In genomic region chr15:68739390-68740075, GRCh38 we compare ENCODE assay signal across 18 cellular contexts.
"Had no signal": no experiment of that assay in that cellular context is flagged by ENCODE, and none has a peak within 500 bp of the region (broad histone marks: within the 10 kb centered on the region; RNA-seq: fewer than 3 reads in every experiment).

No MANE protein-coding gene starts in this region.

- H3K9me3 ChIP-seq: colonic mucosa, ovary, stomach, uterus had no signal

- H3K4me3 ChIP-seq: cardiac muscle cell, colonic mucosa, ovary, stomach, uterus had no signal

- H3K27ac ChIP-seq: cardiac muscle cell, colonic mucosa, epithelial cell of prostate, ovary, stomach, uterus had no signal

- H3K4me1 Mint-ChIP-seq: activated CD4-positive, alpha-beta T cell treated with anti-CD3 and anti-CD28 coated beads, Interleukin-2, amount 10 ng/mL, durations not matched to agents 7 days and 5 days; neural crest cell had no signal

- H3K4me1 ChIP-seq: colonic mucosa, stomach, uterus had no signal

- H3K27me3 ChIP-seq: cardiac muscle cell, colonic mucosa, ovary, stomach, uterus had no signal

- H3K27ac Mint-ChIP-seq: activated CD4-positive, alpha-beta T cell treated with anti-CD3 and anti-CD28 coated beads, Interleukin-2, amount 10 ng/mL, durations not matched to agents 7 days and 5 days; activated naive CD8-positive, alpha-beta T cell; activated T-cell treated with anti-CD3 and anti-CD28 coated beads, Interleukin-2, amount 50 U/mL, for 24 hours had no signal

- H3K27me3 Mint-ChIP-seq: activated naive CD8-positive, alpha-beta T cell had no signal

- H3K9me3 Mint-ChIP-seq: activated CD4-positive, alpha-beta T cell treated with anti-CD3 and anti-CD28 coated beads, Interleukin-2, amount 10 ng/mL, durations not matched to agents 7 days and 5 days; activated T-cell treated with anti-CD3 and anti-CD28 coated beads, Interleukin-2, amount 50 U/mL, for 24 hours; neural crest cell had no signal

- ATAC-seq: left lobe of liver had no signal

- H3K36me3 Mint-ChIP-seq: activated naive CD8-positive, alpha-beta T cell had no signal

- H3K4me3 Mint-ChIP-seq: activated CD4-positive, alpha-beta T cell treated with anti-CD3 and anti-CD28 coated beads, Interleukin-2, amount 10 ng/mL, durations not matched to agents 7 days and 5 days; activated naive CD8-positive, alpha-beta T cell; activated T-cell treated with anti-CD3 and anti-CD28 coated beads, Interleukin-2, amount 50 U/mL, for 24 hours; neural crest cell had no signal

- DNase-seq: activated CD4-positive, alpha-beta T cell treated with anti-CD3 and anti-CD28 coated beads, Interleukin-2, amount 10 ng/mL, durations not matched to agents 7 days and 5 days; activated CD4-positive, CD25-positive, alpha-beta regulatory T cell; activated effector memory CD4-positive, alpha-beta T cell treated with anti-CD3 and anti-CD28 coated beads, Interleukin-2, amount 50 U/mL, for 16 hours; activated T-cell treated with anti-CD3 and anti-CD28 coated beads, Interleukin-2, amount 50 U/mL, for 24 hours; aorta; colonic mucosa; effector CD8-positive, alpha-beta T cell; mesenchymal stem cell; ovary; stimulated activated CD4-positive, alpha-beta T cell treated with anti-CD3 and anti-CD28 coated beads, Interleukin-4, amount 100 ng/mL, for 1 hour; T-helper 2 cell; uterus had no signal

- H3K36me3 ChIP-seq: cardiac muscle cell, colonic mucosa, ovary, stomach, uterus had no signal
